19 cellular contexts compared by ENCODE assay signal in the genomic region with DNA sequence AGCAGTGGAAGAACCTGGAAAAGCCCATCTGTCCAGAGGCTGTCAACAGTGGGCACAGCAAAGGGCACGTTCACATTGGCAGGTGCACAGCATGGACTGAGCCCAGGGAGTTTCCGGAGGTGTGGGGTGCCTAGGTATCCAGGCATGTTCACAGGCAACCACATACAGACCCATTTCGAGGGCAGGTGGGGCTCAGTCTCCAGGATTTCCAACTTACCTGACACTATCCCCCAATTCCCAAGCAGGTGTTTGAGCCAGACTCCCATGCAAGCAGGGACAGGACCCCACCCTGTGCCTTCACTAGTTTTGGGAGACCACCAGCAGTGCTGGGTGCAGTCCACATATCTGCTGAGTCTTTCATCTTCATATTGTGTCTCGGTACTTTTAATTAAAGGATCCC.
DNase-seq lines count a peak whose midpoint lies in the region; ATAC-seq, FAIRE-seq and TF ChIP-seq lines count a peak whose summit lies in the region.
"Had no signal": no experiment of that assay in that cellular context is flagged by ENCODE, and none has a peak within 500 bp of the region (broad histone marks: within the 10 kb centered on the region; RNA-seq: fewer than 3 reads in every experiment).

No MANE protein-coding gene starts in this region.

- no peaks in the 10 kb centered on the region for H3K36me3 ChIP-seq in astrocyte (ENCODE audit: insufficient read depth, low read length)
- no peaks in the 10 kb centered on the region for H3K36me3 ChIP-seq in mesenchymal stem cell (ENCODE audit: control insufficient read depth in 1 of 2, insufficient read depth in 2 of 2, low read depth in 1 of 2, low read length in 2 of 2)
- H3K36me3 ChIP-seq in neuronal stem cell (replicated peaks in 1 of 2; ENCODE audit: control insufficient read depth in 2 of 2, insufficient read depth in 2 of 2, low read length in 2 of 2), result no peaks in the 10 kb centered on the region
- H3K36me3 ChIP-seq: BLaER1 treated with 17β-estradiol and CSF1 and Interleukin-3, amounts not matched to agents 10 nM and 100 nM had no signal

- peak; percentile 52 for DNase-seq in activated CD8-positive, alpha-beta memory T cell treated with anti-CD3 and anti-CD28 coated beads for 24 hours
- no peak for DNase-seq in activated CD8-positive, alpha-beta memory T cell treated with anti-CD3 and anti-CD28 coated beads, Interleukin-2, amount 50 U/mL, for 48 hours
- DNase-seq in astrocyte (ENCODE audit: low read depth) (no peak), mesenchymal stem cell (no peak), neuronal stem cell (ENCODE audit: low spot score) (no peak), NCI-H526 (lab: John Stamatoyannopoulos, UW) (no peak)
- DNase-seq: CD4-positive, CD25-positive, alpha-beta regulatory T cell; CD8-positive, alpha-beta memory T cell; COR-L47; DMS 273 treated with DMSO at 0.1 percent for 48 hours; DND-41; EL; GOT3; H9 had no signal

- H3K27ac ChIP-seq in astrocyte (ENCODE audit: low read depth, low read length) (no peak overlapping the region), mesenchymal stem cell (ENCODE audit: low read length, poor library complexity, severe bottlenecking) (no peak overlapping the region), neuronal stem cell (replicated peaks; ENCODE audit: low read length) (no peak overlapping the region)

- H3K23ac ChIP-seq in mesenchymal stem cell (ENCODE audit: low read length in 2 of 2) (no peak overlapping the region), neuronal stem cell (ENCODE audit: low read depth, low read length, poor library complexity) (peak overlapping the region; percentile 56)

- H3K4me2 ChIP-seq in astrocyte (ENCODE audit: low read length), result no peak overlapping the region
- H3K4me2 ChIP-seq in mesenchymal stem cell (ENCODE audit: low read length, poor library complexity, severe bottlenecking), result no peak overlapping the region
- H3K4me2 ChIP-seq in neuronal stem cell (ENCODE audit: insufficient read depth, low read length, poor library complexity, severe bottlenecking), result no peak overlapping the region

- no peaks in the 10 kb centered on the region for H3K27me3 ChIP-seq in astrocyte (ENCODE audit: insufficient read depth, low read length)
- no peaks in the 10 kb centered on the region for H3K27me3 ChIP-seq in mesenchymal stem cell (ENCODE audit: control insufficient read depth in 1 of 2, insufficient read depth in 1 of 2, low read length in 2 of 2)
- H3K27me3 ChIP-seq in neuronal stem cell (ENCODE audit: control insufficient read depth in 3 of 3, insufficient read depth in 3 of 3, low read depth in 1 of 3, low read length in 3 of 3), result no peaks in the 10 kb centered on the region
- H3K27me3 ChIP-seq: BLaER1 treated with 17β-estradiol and CSF1 and Interleukin-3, amounts not matched to agents 10 nM and 100 nM had no signal

- H3K4me3 ChIP-seq in astrocyte (ENCODE audit: insufficient read depth, low read depth, low read length) (no peak overlapping the region), mesenchymal stem cell (ENCODE audit: insufficient read depth in 1 of 2, low read depth in 1 of 2, low read length in 2 of 2) (no peak overlapping the region), neuronal stem cell (ENCODE audit: low read length in 2 of 2) (no peak overlapping the region)
- H3K4me3 ChIP-seq: BLaER1 treated with 17β-estradiol and CSF1 and Interleukin-3, amounts not matched to agents 10 nM and 100 nM; GM12878 had no signal

- peaks cover 6% of the 10 kb centered on the region for H3K27me3 Mint-ChIP-seq in astrocyte (ENCODE audit: low read depth, unreplicated experiment)
- H3K27me3 Mint-ChIP-seq: B cell had no signal

- H4K8ac ChIP-seq in mesenchymal stem cell (ENCODE audit: low read length), result peak overlapping the region; percentile 12
- H4K8ac ChIP-seq in neuronal stem cell (ENCODE audit: low read depth, low read length), result peak overlapping the region; percentile 52

- H2AK5ac ChIP-seq in mesenchymal stem cell (ENCODE audit: low read length, severe bottlenecking), result no peak overlapping the region
- H2AK5ac ChIP-seq in neuronal stem cell (ENCODE audit: low read depth, low read length), result no peak overlapping the region

- no peak for ATAC-seq in HG02759 (IDR thresholded peaks at IDR 0.05; ENCODE audit: unreplicated experiment)
- ATAC-seq: HepG2 had no signal

- no peak for TF ChIP-seq CTCF in astrocyte (IDR thresholded peaks at IDR 0.05; ENCODE audit: insufficient read depth, low read depth, low read length)

- H3K36me3 Mint-ChIP-seq in astrocyte (ENCODE audit: low read depth, unreplicated experiment), result no peaks in the 10 kb centered on the region
- H3K36me3 Mint-ChIP-seq: CD4-positive, CD25-positive, alpha-beta regulatory T cell; CD8-positive, alpha-beta memory T cell had no signal

- H4K20me1 ChIP-seq in astrocyte (ENCODE audit: insufficient read depth, low read length), result no peaks in the 10 kb centered on the region
- H4K20me1 ChIP-seq: BLaER1 treated with 17β-estradiol and CSF1 and Interleukin-3, amounts not matched to agents 10 nM and 100 nM had no signal

- H3K18ac ChIP-seq in mesenchymal stem cell (ENCODE audit: low read depth in 1 of 2, low read length in 2 of 2), result no peak overlapping the region
- no peak overlapping the region for H3K18ac ChIP-seq in neuronal stem cell (ENCODE audit: low read length)

- H3K9ac ChIP-seq in astrocyte (ENCODE audit: low read length) (no peak overlapping the region), mesenchymal stem cell (ENCODE audit: low read length) (no peak overlapping the region), neuronal stem cell (ENCODE audit: low read depth, low read length, poor library complexity) (peak overlapping the region; percentile 39)

- H4K91ac ChIP-seq in mesenchymal stem cell (ENCODE audit: low read length) (no peak overlapping the region), neuronal stem cell (ENCODE audit: low read depth, low read length, poor library complexity) (no peak overlapping the region)

- no peak overlapping the region for H3K14ac ChIP-seq in mesenchymal stem cell (ENCODE audit: low read length in 2 of 2)
- no peak overlapping the region for H3K14ac ChIP-seq in neuronal stem cell (ENCODE audit: low read length)

- H3K79me1 ChIP-seq in mesenchymal stem cell (replicated peaks; ENCODE audit: low read length, poor library complexity, severe bottlenecking) (no peaks in the 10 kb centered on the region), neuronal stem cell (ENCODE audit: low read depth, low read length) (no peaks in the 10 kb centered on the region)

- peaks cover 7% of the 10 kb centered on the region for H3K4me1 ChIP-seq in astrocyte (ENCODE audit: insufficient read depth, low read length)
- H3K4me1 ChIP-seq in mesenchymal stem cell (ENCODE audit: control insufficient read depth, insufficient read depth, low read depth, low read length), result no peaks in the 10 kb centered on the region
- no peaks in the 10 kb centered on the region for H3K4me1 ChIP-seq in neuronal stem cell (ENCODE audit: control insufficient read depth in 2 of 2, insufficient read depth in 1 of 2, low read depth in 1 of 2, low read length in 2 of 2)

- H2BK15ac ChIP-seq in mesenchymal stem cell (ENCODE audit: low read depth, poor library complexity, severe bottlenecking), result no peak overlapping the region
- H2BK15ac ChIP-seq in neuronal stem cell (ENCODE audit: low read length), result no peak overlapping the region

- H2BK120ac ChIP-seq in mesenchymal stem cell (ENCODE audit: low read depth, low read length) (no peak overlapping the region), neuronal stem cell (ENCODE audit: low read depth, low read length) (no peak overlapping the region)

- peak overlapping the region; percentile 92 for H2AFZ ChIP-seq in astrocyte (ENCODE audit: low read depth, low read length)
- H2AFZ ChIP-seq in mesenchymal stem cell (ENCODE audit: low read depth, low read length), result no peak overlapping the region
- H2AFZ ChIP-seq in neuronal stem cell (ENCODE audit: low read length), result no peak overlapping the region

- no peak overlapping the region for H3K4me3 Mint-ChIP-seq in astrocyte (ENCODE audit: unreplicated experiment)
- H3K4me3 Mint-ChIP-seq: CD4-positive, CD25-positive, alpha-beta regulatory T cell; H9 had no signal

- H3K9me3 ChIP-seq in astrocyte (ENCODE audit: insufficient read depth, low read depth, low read length), result no peaks in the 10 kb centered on the region
- H3K9me3 ChIP-seq in mesenchymal stem cell (ENCODE audit: control insufficient read depth, low read length), result no peaks in the 10 kb centered on the region
- H3K9me3 ChIP-seq in neuronal stem cell (replicated peaks in 1 of 2; ENCODE audit: control insufficient read depth in 2 of 2, insufficient read depth in 1 of 2, low read depth in 1 of 2, low read length in 2 of 2), result no peaks in the 10 kb centered on the region

- H3K4me1 Mint-ChIP-seq in astrocyte (ENCODE audit: low read depth, unreplicated experiment), result peaks cover 6% of the 10 kb centered on the region

- H3K4ac ChIP-seq in mesenchymal stem cell (ENCODE audit: low read depth in 1 of 2, low read length in 2 of 2) (no peak overlapping the region), neuronal stem cell (ENCODE audit: low read length) (no peak overlapping the region)

- H2BK5ac ChIP-seq in mesenchymal stem cell (ENCODE audit: low read depth, low read length, poor library complexity, severe bottlenecking), result no peak overlapping the region
- H2BK5ac ChIP-seq in neuronal stem cell (ENCODE audit: low read length), result no peak overlapping the region

- H3K79me2 ChIP-seq in astrocyte (ENCODE audit: insufficient read depth, low read length), result no peaks in the 10 kb centered on the region

- WGBS in mesenchymal stem cell, result 88% methylated on average over 4 of the region's 4 CpGs
- WGBS in neuronal stem cell (ENCODE audit: extremely low coverage in 2 of 2, insufficient read length in 2 of 2, insufficient replicate concordance in 1 of 2), 2 donors, result no CpG with 5 or more reads among the region's 4 CpGs

- H3K27ac Mint-ChIP-seq in astrocyte (ENCODE audit: unreplicated experiment), result no peak overlapping the region
- H3K27ac Mint-ChIP-seq: B cell, H9 had no signal

- H2BK12ac ChIP-seq in mesenchymal stem cell (ENCODE audit: low read length in 2 of 2) (no peak overlapping the region), neuronal stem cell (ENCODE audit: low read length) (no peak overlapping the region)

- FAIRE-seq in astrocyte (lab: Jason Lieb, UNC), result no peak
- FAIRE-seq: GM12878 had no signal

- no peaks in the 10 kb centered on the region for H3K9me3 Mint-ChIP-seq in astrocyte (ENCODE audit: unreplicated experiment)
- H3K9me3 Mint-ChIP-seq: CD4-positive, CD25-positive, alpha-beta regulatory T cell; CD8-positive, alpha-beta memory T cell; H9 had no signal
